In the genomic region with DNA sequence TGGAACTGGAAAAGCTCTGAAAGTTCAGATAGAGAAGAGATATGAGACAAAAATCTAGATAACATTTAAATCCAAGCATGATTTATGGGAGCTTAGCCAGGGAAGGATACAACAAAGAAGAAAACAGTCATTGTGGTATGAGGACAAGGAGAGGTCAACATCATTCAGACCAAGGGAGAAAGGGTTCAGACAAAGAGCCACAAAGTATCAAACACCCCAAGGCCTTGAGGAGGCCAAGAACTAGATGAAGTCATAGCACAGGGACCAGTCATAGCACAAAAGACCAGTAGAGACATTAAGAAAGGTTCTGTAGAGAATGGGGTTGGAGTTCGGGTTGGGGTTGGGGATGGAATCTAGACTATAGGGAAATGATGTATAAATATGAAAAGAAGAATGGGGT, we compare ENCODE assay signal across 30 cellular contexts.
"Had no signal": no experiment of that assay in that cellular context is flagged by ENCODE, and none has a peak within 500 bp of the region (broad histone marks: within the 10 kb centered on the region; RNA-seq: fewer than 3 reads in every experiment).

No MANE protein-coding gene starts in this region.

- H3K4me3 ChIP-seq: body of pancreas, cardiac muscle cell, coronary artery, dorsolateral prefrontal cortex, gastrocnemius medialis, heart right ventricle had no signal

- H3K27ac ChIP-seq: body of pancreas, cardiac muscle cell, coronary artery, dorsolateral prefrontal cortex, gastrocnemius medialis, heart right ventricle, WERI-Rb-1 had no signal

- H3K9me3 ChIP-seq: body of pancreas, gastrocnemius medialis, heart right ventricle had no signal

- H3K27me3 ChIP-seq: body of pancreas, cardiac muscle cell, dorsolateral prefrontal cortex, gastrocnemius medialis, heart right ventricle had no signal

- DNase-seq: activated B cell treated with CpG ODN at 0.5 μM for 24 hours; activated CD4-positive, alpha-beta memory T cell treated with anti-CD3 and anti-CD28 coated beads, Interleukin-2, amount 10 ng/mL, durations not matched to agents 7 days and 5 days; activated CD4-positive, alpha-beta T cell treated with anti-CD3 and anti-CD28 coated beads, Interleukin-2, amount 10 ng/mL, durations not matched to agents 24 days and 14 days; activated CD8-positive, alpha-beta memory T cell treated with anti-CD3 and anti-CD28 coated beads, Interleukin-2, amount 50 U/mL, for 48 hours; activated effector memory CD4-positive, alpha-beta T cell treated with Interleukin-2 at 50 U/mL for 16 hours; activated gamma-delta T cell treated with Interleukin-2 at 50 U/mL for 16 hours; activated naive CD4-positive, alpha-beta T cell treated with anti-CD3 and anti-CD28 coated beads, Interleukin-2, amount 50 U/mL, for 16 hours; activated naive CD4-positive, alpha-beta T cell treated with Interleukin-2 at 50 U/mL for 16 hours; activated T-cell treated with anti-CD3 and anti-CD28 coated beads for 4 hours; activated T-cell treated with anti-CD3 and anti-CD28 coated beads, Interleukin-2, amount 50 U/mL, for 24 hours; activated T-cell treated with anti-CD3 and anti-CD28 coated beads, Interleukin-2, amount 50 U/mL, for 72 hours; amniotic stem cell; anterior cingulate cortex; body of pancreas; central memory CD4-positive, alpha-beta T cell; dorsolateral prefrontal cortex; effector memory CD4-positive, alpha-beta T cell; endodermal cell; foreskin fibroblast; gastrocnemius medialis; heart right ventricle; T-helper 1 cell; T-helper 17 cell; T1000; WERI-Rb-1 had no signal

- H3K4me1 ChIP-seq: gastrocnemius medialis, heart right ventricle had no signal

- ATAC-seq: activated CD4-positive, CD25-positive, alpha-beta regulatory T cell treated with anti-CD3 and anti-CD28 coated beads, Interleukin-2, amount 50 U/mL, for 24 hours; activated T-cell treated with anti-CD3 and anti-CD28 coated beads, Interleukin-2, amount 50 U/mL, for 72 hours; activated T-helper 17 cell treated with anti-CD3 and anti-CD28 coated beads, Interleukin-2, amount 50 U/mL, for 72 hours; body of pancreas; esophagus mucosa; gastrocnemius medialis; heart right ventricle; T-helper 17 cell had no signal

- H3K36me3 ChIP-seq: WERI-Rb-1 had no signal
